In genomic region chr6:16704706-16705402, GRCh38 we compare ENCODE assay signal across 9 cellular contexts. TPM values are rescaled to one million over a fixed set of nuclear protein-coding genes. Genes with fewer than 3 reads are reported as not detected.
DNase-seq lines count a peak whose midpoint lies in the region; ATAC-seq and TF ChIP-seq lines count a peak whose summit lies in the region.
"Had no signal": no experiment of that assay in that cellular context is flagged by ENCODE, and none has a peak within 500 bp of the region (broad histone marks: within the 10 kb centered on the region; RNA-seq: fewer than 3 reads in every experiment).

No MANE protein-coding gene starts in this region.

- 37 to 60% methylated on average over 1 to 6 of the region's 8 CpGs for WGBS in gastroesophageal sphincter (ENCODE audit: low coverage in 1 of 2), 2 donors

- H3K4me3 ChIP-seq in HFF-Myc (replicated peaks; ENCODE audit: low read depth, low read length) (peak overlapping the region; percentile 34), gastroesophageal sphincter (peak overlapping the region; percentile 18 to 27)

- H3K4me1 Mint-ChIP-seq in activated CD4-positive, alpha-beta memory T cell treated with anti-CD3 and anti-CD28 coated beads for 36 hours (ENCODE audit: low read depth): peaks cover 66% of the 10 kb centered on the region
- H3K4me1 Mint-ChIP-seq in stimulated activated naive CD8-positive, alpha-beta T cell treated with anti-CD3 and anti-CD28 coated beads, Interleukin-15, Interleukin-2, amounts not matched to agents 100 ng/mL and 50 ng/mL, for 24 hours (ENCODE audit: low read depth): peaks cover 84% of the 10 kb centered on the region

- H3K27ac Mint-ChIP-seq in activated CD4-positive, alpha-beta memory T cell treated with anti-CD3 and anti-CD28 coated beads for 36 hours: peak overlapping the region; percentile 87
- peak overlapping the region; percentile 87 for H3K27ac Mint-ChIP-seq in stimulated activated naive CD8-positive, alpha-beta T cell treated with anti-CD3 and anti-CD28 coated beads, Interleukin-15, Interleukin-2, amounts not matched to agents 100 ng/mL and 50 ng/mL, for 24 hours
- H3K27ac Mint-ChIP-seq: IgD-negative memory B cell had no signal

- peak overlapping the region; percentile 87 for H3K4me3 Mint-ChIP-seq in activated CD4-positive, alpha-beta memory T cell treated with anti-CD3 and anti-CD28 coated beads for 36 hours
- peak overlapping the region; percentile 80 for H3K4me3 Mint-ChIP-seq in stimulated activated naive CD8-positive, alpha-beta T cell treated with anti-CD3 and anti-CD28 coated beads, Interleukin-15, Interleukin-2, amounts not matched to agents 100 ng/mL and 50 ng/mL, for 24 hours

- TF ChIP-seq CTCF in HFF-Myc (IDR thresholded peaks at IDR 0.05; ENCODE audit: low read depth, low read length, missing control alignments) (no peak), gastroesophageal sphincter (IDR thresholded peaks at IDR 0.05) (no peak)

- no peak for DNase-seq in HFF-Myc (ENCODE audit: extremely low read depth, low read depth)
- DNase-seq in activated CD4-positive, alpha-beta memory T cell treated with anti-CD3 and anti-CD28 coated beads for 36 hours: peak; percentile 86
- DNase-seq in kidney tubule cell (ENCODE audit: low spot score): no peak
- DNase-seq in ureter (ENCODE audit: low spot score): no peak
- DNase-seq in middle frontal gyrus (ENCODE audit: extremely low spot score, low spot score): no peak

- peak overlapping the region in 1 of 4 donors; percentile 46 for H3K27ac ChIP-seq in gastroesophageal sphincter

- no peaks in the 10 kb centered on the region for H3K9me3 ChIP-seq in gastroesophageal sphincter

- H3K36me3 Mint-ChIP-seq in activated CD4-positive, alpha-beta memory T cell treated with anti-CD3 and anti-CD28 coated beads for 36 hours: peaks cover 5% of the 10 kb centered on the region
- H3K36me3 Mint-ChIP-seq in stimulated activated naive CD8-positive, alpha-beta T cell treated with anti-CD3 and anti-CD28 coated beads, Interleukin-15, Interleukin-2, amounts not matched to agents 100 ng/mL and 50 ng/mL, for 24 hours (ENCODE audit: low read depth): no peaks in the 10 kb centered on the region

- intact Hi-C loops in activated CD4-positive, alpha-beta memory T cell treated with anti-CD3 and anti-CD28 coated beads for 36 hours (cut with micrococcal nuclease): loop anchor here (1.0 to 2.0 kb wide), 2 partner anchors 7 to 14 kb away; no protein-coding TSS in a partner anchor

- H3K27me3 Mint-ChIP-seq in activated CD4-positive, alpha-beta memory T cell treated with anti-CD3 and anti-CD28 coated beads for 36 hours: no peaks in the 10 kb centered on the region
- no peaks in the 10 kb centered on the region for H3K27me3 Mint-ChIP-seq in stimulated activated naive CD8-positive, alpha-beta T cell treated with anti-CD3 and anti-CD28 coated beads, Interleukin-15, Interleukin-2, amounts not matched to agents 100 ng/mL and 50 ng/mL, for 24 hours

- no peaks in the 10 kb centered on the region for H3K36me3 ChIP-seq in gastroesophageal sphincter

- no peak for TF ChIP-seq POLR2A in gastroesophageal sphincter (IDR thresholded peaks at IDR 0.05)

- no peak for ATAC-seq in gastroesophageal sphincter
- no peak for ATAC-seq in GM19395 (IDR thresholded peaks at IDR 0.05; ENCODE audit: unreplicated experiment)

- no peak for TF ChIP-seq EP300 in gastroesophageal sphincter (IDR thresholded peaks at IDR 0.05)

- POLR2A ChIA-PET in activated CD4-positive, alpha-beta memory T cell treated with anti-CD3 and anti-CD28 coated beads for 36 hours (lab: Charles Lee): interaction anchor here (0.9 to 1.7 kb wide), 5 partner anchors 8 to 284 kb away, joined by 3 to 5 read pairs (median 3); no protein-coding TSS in a partner anchor

- peaks cover 1 to 52% (median 5%) of the 10 kb centered on the region in 3 donors for H3K4me1 ChIP-seq in gastroesophageal sphincter

- H3K9me3 Mint-ChIP-seq in activated CD4-positive, alpha-beta memory T cell treated with anti-CD3 and anti-CD28 coated beads for 36 hours: peaks cover 2% of the 10 kb centered on the region
- H3K9me3 Mint-ChIP-seq in stimulated activated naive CD8-positive, alpha-beta T cell treated with anti-CD3 and anti-CD28 coated beads, Interleukin-15, Interleukin-2, amounts not matched to agents 100 ng/mL and 50 ng/mL, for 24 hours: no peaks in the 10 kb centered on the region

- no peaks in the 10 kb centered on the region for H3K27me3 ChIP-seq in gastroesophageal sphincter

- CTCF ChIA-PET in activated CD4-positive, alpha-beta memory T cell treated with anti-CD3 and anti-CD28 coated beads for 36 hours (lab: Charles Lee): interaction anchor here (1.1 to 1.3 kb wide), 2 partner anchors 14 to 373 kb away, joined by 3 to 4 read pairs; no protein-coding TSS in a partner anchor

RNA-seq across cellular contexts. Expression of gene ATXN1, which starts 56.4 kb away (rescaled TPM):
- 10 to 100 TPM; 34.1 to 36.7 TPM for total RNA-seq in activated CD4-positive, alpha-beta memory T cell treated with anti-CD3 and anti-CD28 coated beads for 36 hours
- 10 to 100 TPM; 38.7 to 78.3 (median 62.6) TPM for total RNA-seq in gastroesophageal sphincter
- 63.7 TPM for total RNA-seq in ureter
